Comparison of ENCODE assay signal across 8 cellular contexts in genomic region chr11:86214710-86215109, GRCh38. TPM values are rescaled to one million over a fixed set of nuclear protein-coding genes. Genes with fewer than 3 reads are reported as not detected.
DNase-seq lines count a peak whose midpoint lies in the region; ATAC-seq, FAIRE-seq and TF ChIP-seq lines count a peak whose summit lies in the region.

No MANE protein-coding gene starts in this region.

- peak; percentile 21 for TF ChIP-seq CTCF in AG09309 (IDR thresholded peaks at IDR 0.05; ENCODE audit: control insufficient read depth, insufficient read depth, low read depth, low read length, missing control alignments)
- no peak for TF ChIP-seq CTCF in GM20000 (IDR thresholded peaks at IDR 0.05; ENCODE audit: extremely low read depth, missing control alignments)
- peak; percentile 22 for TF ChIP-seq CTCF in bronchial epithelial cell (IDR thresholded peaks at IDR 0.05; ENCODE audit: insufficient read depth, low read length, severe bottlenecking)
- no peak for TF ChIP-seq CTCF in stomach (IDR thresholded peaks at IDR 0.05)

- no peaks in the 10 kb centered on the region for H3K36me3 ChIP-seq in bronchial epithelial cell (ENCODE audit: control insufficient read depth, insufficient read depth, low read length)
- no peaks in the 10 kb centered on the region for H3K36me3 ChIP-seq in stomach

- H3K27me3 ChIP-seq in bronchial epithelial cell (ENCODE audit: control insufficient read depth, insufficient read depth, low read length) (no peaks in the 10 kb centered on the region), stomach (no peaks in the 10 kb centered on the region)

- H3K4me1 ChIP-seq in stomach, result peaks cover 0 to 12% (median 9%) of the 10 kb centered on the region in 4 donors

- no peak for FAIRE-seq in bronchial epithelial cell (lab: Jason Lieb, UNC)

- no peak for DNase-seq in AG09309 (ENCODE audit: low read depth)
- peak; percentile 64 for DNase-seq in GM20000 (ENCODE audit: low spot score)
- DNase-seq in bronchial epithelial cell (ENCODE audit: low read depth), result peak; percentile 63
- no peak for DNase-seq in cortex of kidney (lab: John Stamatoyannopoulos, UW)
- DNase-seq in stomach, result no peak
- no peak for DNase-seq in head of caudate nucleus
- DNase-seq in NOMO-1 (lab: John Stamatoyannopoulos, UW; ENCODE audit: unreplicated experiment in 2 of 2), result no peak

- peak; percentile 29 for ATAC-seq in HG03575 (IDR thresholded peaks at IDR 0.05; ENCODE audit: extremely low read depth, insufficient number of reproducible peaks, low FRiP score, unreplicated experiment)

- no peak for TF ChIP-seq EP300 in stomach (IDR thresholded peaks at IDR 0.05)

- H3K9me3 ChIP-seq in stomach, result no peaks in the 10 kb centered on the region

- H3K27ac ChIP-seq in stomach, result no peak overlapping the region

- H3K4me3 ChIP-seq in AG09309 (ENCODE audit: control insufficient read depth, low read depth, low read length) (no peak overlapping the region), bronchial epithelial cell (ENCODE audit: low read depth, low read length) (no peak overlapping the region), stomach (no peak overlapping the region)

- intact Hi-C loops in stomach (cut with DNase I; ENCODE audit: low total_unique reads), result loop anchor here (10.0 kb wide), 2 partner anchors 270 to 360 kb away; partner anchors contain the start of gene CCDC83
- intact Hi-C loops in head of caudate nucleus (cut with DNase I), result loop anchor here (5.0 kb wide), 1 partner anchor 272 kb away; no protein-coding TSS in a partner anchor

- no peak for TF ChIP-seq POLR2A in stomach (IDR thresholded peaks at IDR 0.05)

- 73 to 100% (median 85%) methylated on average over 1 of the region's 1 CpG for WGBS in stomach, 5 donors

RNA-seq across cellular contexts. Expression of gene EED, which starts 29.8 kb away (rescaled TPM):
- 13.7 and 14.1 TPM in 2 replicates for total RNA-seq in bronchial epithelial cell
- 10 to 100 TPM; 18.8 to 42.4 (median 23.9) TPM for total RNA-seq in stomach
- 10 to 100 TPM; 11.8 to 17.6 (median 12.8) TPM for polyA plus RNA-seq in stomach

Comparison
In these comparisons a context has a peak if more than half of its experiments do, and no peak if none do; other contexts are left out.
1. DNase-seq: peak in GM20000 (single experiment) and bronchial epithelial cell (single experiment); none in AG09309 (single experiment), cortex of kidney (single experiment), stomach (single experiment), head of caudate nucleus (0 of 42) and NOMO-1 (0 of 2).
2. CTCF ChIP-seq: peak in AG09309 (single experiment) and bronchial epithelial cell (single experiment); none in GM20000 (single experiment) and stomach (0 of 7).